ENCODE assay signal across 8 cellular contexts in the genomic region with DNA sequence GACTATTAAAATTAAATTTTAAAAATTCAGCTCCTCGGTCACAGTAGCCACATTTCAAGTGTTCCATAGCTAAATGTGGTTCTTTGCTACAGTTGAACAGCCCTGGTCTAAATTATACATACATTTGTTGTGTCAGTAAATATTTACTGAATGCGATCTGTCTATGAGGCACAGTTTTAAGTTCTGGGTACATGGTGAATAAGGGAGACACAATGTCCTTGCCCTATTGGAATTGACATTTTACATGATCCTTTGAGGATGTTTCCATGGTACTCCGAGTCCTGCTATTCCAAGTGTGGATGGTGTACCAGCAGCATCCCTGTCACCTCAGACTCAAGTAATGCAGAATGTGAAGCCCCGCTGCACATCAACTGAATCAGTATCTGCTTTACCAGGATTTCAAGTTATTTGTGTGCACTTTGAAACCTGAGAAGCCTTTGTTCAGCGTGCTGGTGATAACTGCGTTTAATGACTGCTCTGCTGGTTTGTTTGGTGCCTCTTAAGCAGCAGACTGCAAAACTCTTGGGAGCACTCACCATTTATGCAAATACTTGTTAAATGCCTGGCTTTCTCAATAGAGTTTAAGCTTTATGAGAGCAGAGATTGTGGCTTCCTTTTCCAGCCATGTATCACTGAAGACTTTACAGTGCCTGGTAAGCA. TPM values are rescaled to one million over a fixed set of nuclear protein-coding genes. Genes with fewer than 3 reads are reported as not detected.
DNase-seq lines count a peak whose midpoint lies in the region; ATAC-seq, FAIRE-seq and TF ChIP-seq lines count a peak whose summit lies in the region.

No MANE protein-coding gene starts in this region.

- H3K4me3 ChIP-seq in HepG2 (replicated peaks in 1 of 3; ENCODE audit: insufficient read depth in 1 of 3, low read depth in 2 of 3, low read length in 3 of 3) (peak overlapping the region; percentile 80 to 90 (median 85); a peak in 5 of 6 replicates), right lobe of liver (peak overlapping the region in 1 of 3 donors; percentile 79)

- H3K36me3 ChIP-seq in HepG2 (replicated peaks in 1 of 2; ENCODE audit: control insufficient read depth in 1 of 2, insufficient read depth in 2 of 2, low read length in 2 of 2) (no peaks in the 10 kb centered on the region), right lobe of liver (no peaks in the 10 kb centered on the region)

- H3K27me3 Mint-ChIP-seq in stimulated activated memory B cell treated with anti-CD40 and anti-IgM and Interleukin-4, amounts not matched to agents 10 μg/mL and 1 μg/mL and 100 μg/mL, for 72 hours, result no peaks in the 10 kb centered on the region

- H3K27ac ChIP-seq in HepG2 (ENCODE audit: extremely low read length, insufficient read depth, low read length), result no peak overlapping the region
- H3K27ac ChIP-seq in right lobe of liver, result no peak overlapping the region
- H3K27ac ChIP-seq in foreskin keratinocyte, result no peak overlapping the region

- CTCF ChIA-PET in HepG2 (lab: Yijun Ruan, JAX; ENCODE audit: low intra/inter-chr PET ratio, low total read pairs), result no interaction called here

- H3K4me1 ChIP-seq in HepG2 (ENCODE audit: insufficient read depth, low read length) (peaks cover 16% of the 10 kb centered on the region), right lobe of liver (peaks cover 0 to 12% (median 0%) of the 10 kb centered on the region in 4 donors), foreskin keratinocyte (peaks cover 12% of the 10 kb centered on the region)

- peaks cover 3% of the 10 kb centered on the region for H3K9me3 Mint-ChIP-seq in stimulated activated memory B cell treated with anti-CD40 and anti-IgM and Interleukin-4, amounts not matched to agents 10 μg/mL and 1 μg/mL and 100 μg/mL, for 72 hours

- TF ChIP-seq EP300 in HepG2 (IDR thresholded peaks at IDR 0.05; ENCODE audit: low read depth in 2 of 2, low read length in 2 of 2), result no peak
- TF ChIP-seq EP300 in HepG2 (CRISPR knock-in tag; IDR thresholded peaks at IDR 0.05; ENCODE audit: borderline replicate concordance), result no peak

- no peak for TF ChIP-seq RAD21 in HepG2 (CRISPR knock-in tag; IDR thresholded peaks at IDR 0.05)

- H3K79me2 ChIP-seq in HepG2 (ENCODE audit: insufficient read depth, low read length), result peaks cover 55% of the 10 kb centered on the region

- ATAC-seq in HepG2 (peak; percentile 44), right lobe of liver (no peak), foreskin keratinocyte (peak; percentile 2), HG02571 (IDR thresholded peaks at IDR 0.05; ENCODE audit: unreplicated experiment) (no peak), HG03280 (IDR thresholded peaks at IDR 0.05; ENCODE audit: unreplicated experiment) (no peak)
- no peak for ATAC-seq in stimulated activated memory B cell treated with anti-CD40 and anti-IgM and Interleukin-4, amounts not matched to agents 10 μg/mL and 1 μg/mL and 100 μg/mL, for 72 hours

- DNase-seq in HepG2 (ENCODE audit: low spot score) (peak; percentile 55), right lobe of liver (no peak), RPMI7951 (ENCODE audit: low read depth) (peak; percentile 14), foreskin keratinocyte (no peak), NCI-H2081 treated with DMSO at 0.1 percent for 48 hours (lab: John Stamatoyannopoulos, UW) (no peak)

- peak overlapping the region; percentile 46 for H3K27ac Mint-ChIP-seq in stimulated activated memory B cell treated with anti-CD40 and anti-IgM and Interleukin-4, amounts not matched to agents 10 μg/mL and 1 μg/mL and 100 μg/mL, for 72 hours

- peaks cover 35% of the 10 kb centered on the region for H3K36me3 Mint-ChIP-seq in stimulated activated memory B cell treated with anti-CD40 and anti-IgM and Interleukin-4, amounts not matched to agents 10 μg/mL and 1 μg/mL and 100 μg/mL, for 72 hours

- in situ Hi-C loops in HepG2 (cut with HindIII; ENCODE audit: extremely low pct_ligation_motif_present, low pct_unique_long_range_greater_than_20kb), result no loop called here

- intact Hi-C loops in HepG2 (cut with micrococcal nuclease; ENCODE audit: unreplicated experiment), result loop anchor here (2.0 to 5.0 kb wide), 2 partner anchors 86 to 389 kb away; a partner anchor contains a TSS
- intact Hi-C loops in right lobe of liver (cut with DNase I), result no loop called here

- 15% methylated on average over 6 of the region's 6 CpGs for whole genome bisulfite sequencing in HepG2 (ENCODE audit: low lambda C conversion rate)
- 69% methylated on average over 6 of the region's 6 CpGs for WGBS in right lobe of liver (ENCODE audit: insufficient coverage, low coverage, low lambda C conversion rate, missing lambda C conversion rate)

- peaks cover 43% of the 10 kb centered on the region for H3K4me1 Mint-ChIP-seq in stimulated activated memory B cell treated with anti-CD40 and anti-IgM and Interleukin-4, amounts not matched to agents 10 μg/mL and 1 μg/mL and 100 μg/mL, for 72 hours

- TF ChIP-seq CTCF in HepG2 (CRISPR knock-in tag; IDR thresholded peaks at IDR 0.05) (no peak), right lobe of liver (IDR thresholded peaks at IDR 0.05) (no peak), foreskin keratinocyte (conservative IDR thresholded peaks at IDR 0.05) (no peak)

- POLR2A ChIA-PET in HepG2 (lab: Yijun Ruan, JAX), result interaction anchor here (0.6 to 1.4 kb wide), 3 partner anchors 11 to 105 kb away, joined by 3 read pairs; no protein-coding TSS in a partner anchor

- H3K9me3 ChIP-seq in HepG2 (ENCODE audit: low read length) (peaks cover 4% of the 10 kb centered on the region; the same call in 1 of the 2 replicates), right lobe of liver (no peaks in the 10 kb centered on the region)

- H3K4me3 Mint-ChIP-seq in stimulated activated memory B cell treated with anti-CD40 and anti-IgM and Interleukin-4, amounts not matched to agents 10 μg/mL and 1 μg/mL and 100 μg/mL, for 72 hours, result peak overlapping the region; percentile 29

- H4K20me1 ChIP-seq in HepG2 (ENCODE audit: insufficient read depth, low read length), result peaks cover 3% of the 10 kb centered on the region

- H3K4me2 ChIP-seq in HepG2 (ENCODE audit: low read depth, low read length), result peak overlapping the region; percentile 85

- BruUV-seq in HepG2 (replicated peaks; lab: Mats Ljungman, UMichigan), result no TSS peak

- no peak overlapping the region for H2AFZ ChIP-seq in HepG2 (ENCODE audit: low read length)

- peak; percentile 83 for FAIRE-seq in HepG2 (lab: Jason Lieb, UNC)

- H3K27me3 ChIP-seq in HepG2 (ENCODE audit: control insufficient read depth in 1 of 2, insufficient read depth in 2 of 2, low read length in 2 of 2) (0 out of 5 replicates have a peak, but pooled peaks cover 0 to 3% of the 10 kb centered on the region in 2 experiments), right lobe of liver (no peaks in the 10 kb centered on the region), foreskin keratinocyte (no peaks in the 10 kb centered on the region)

- TF ChIP-seq POLR2A in HepG2 (IDR thresholded peaks at IDR 0.05; ENCODE audit: insufficient read depth in 1 of 2, low read depth in 2 of 2, low read length in 2 of 2) (no peak), right lobe of liver (IDR thresholded peaks at IDR 0.05) (no peak)

- peak overlapping the region; percentile 77; the same call in 1 of the 2 replicates for H3K9ac ChIP-seq in HepG2 (ENCODE audit: insufficient read depth, low read depth, low read length)

TF ChIP-seq in HepG2, 621 proteins besides CTCF, POLR2A, EP300 and RAD21 (continues in another document):
- TF ChIP-seq PAWR (CRISPR knock-in tag; IDR thresholded peaks at IDR 0.05; ENCODE audit: borderline replicate concordance), result no peak
- no peak for TF ChIP-seq NFIC (IDR thresholded peaks at IDR 0.05; ENCODE audit: low read length)
- no peak for TF ChIP-seq FOXK2 (IDR thresholded peaks at IDR 0.05)
- TF ChIP-seq, protein P1, sequence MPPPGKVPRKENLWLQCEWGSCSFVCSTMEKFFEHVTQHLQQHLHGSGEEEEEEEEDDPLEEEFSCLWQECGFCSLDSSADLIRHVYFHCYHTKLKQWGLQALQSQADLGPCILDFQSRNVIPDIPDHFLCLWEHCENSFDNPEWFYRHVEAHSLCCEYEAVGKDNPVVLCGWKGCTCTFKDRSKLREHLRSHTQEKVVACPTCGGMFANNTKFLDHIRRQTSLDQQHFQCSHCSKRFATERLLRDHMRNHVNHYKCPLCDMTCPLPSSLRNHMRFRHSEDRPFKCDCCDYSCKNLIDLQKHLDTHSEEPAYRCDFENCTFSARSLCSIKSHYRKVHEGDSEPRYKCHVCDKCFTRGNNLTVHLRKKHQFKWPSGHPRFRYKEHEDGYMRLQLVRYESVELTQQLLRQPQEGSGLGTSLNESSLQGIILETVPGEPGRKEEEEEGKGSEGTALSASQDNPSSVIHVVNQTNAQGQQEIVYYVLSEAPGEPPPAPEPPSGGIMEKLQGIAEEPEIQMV (CRISPR knock-in tag; IDR thresholded peaks at IDR 0.05; ENCODE audit: low read depth), result no peak
- TF ChIP-seq ZNF263 (CRISPR knock-in tag; IDR thresholded peaks at IDR 0.05), result peak; percentile 92
- TF ChIP-seq ZSCAN9 (CRISPR knock-in tag; IDR thresholded peaks at IDR 0.05; ENCODE audit: borderline replicate concordance), result no peak

RNA-seq across cellular contexts. Expression of a gene that starts 1.5 kb away (rescaled TPM):
- total RNA-seq in HepG2 (2016; rRNA removed; fragmentation: Illumina TruSeq; extraction: Trizol) (100 and 101 TPM in 2 replicates), right lobe of liver (10 to 100 TPM; 28.0 to 47.4 (median 40.4) TPM), foreskin keratinocyte (60.0 and 60.7 TPM in 2 replicates)
- 24.4 and 25.0 TPM in 2 replicates for total RNA-seq in HepG2 (2016; cell fraction: cytosol; rRNA removed; fragmentation: Illumina TruSeq; extraction: Trizol; ENCODE audit: low read depth)
- 97.8 and 106 TPM in 2 replicates for total RNA-seq in HepG2 (2016; cell fraction: insoluble cytoplasmic fraction; rRNA removed; fragmentation: Illumina TruSeq; extraction: Trizol)
- 103 and 117 TPM in 2 replicates for total RNA-seq in HepG2 (2016; cell fraction: membrane; rRNA removed; fragmentation: Illumina TruSeq; extraction: Trizol)
- total RNA-seq in HepG2 (2016; cell fraction: nucleus; rRNA removed; fragmentation: Illumina TruSeq; extraction: Trizol), result 57.3 and 63.3 TPM in 2 replicates
- polyA plus RNA-seq in HepG2 (2011; rRNA removed) (29.5 and 41.1 TPM in 2 replicates), foreskin keratinocyte (18.9 and 23.7 TPM in 2 replicates)
- 16.2 and 27.6 TPM in 2 replicates for polyA plus RNA-seq in HepG2 (2011; cell fraction: cytosol; rRNA removed)
- 5.3 and 6.6 TPM in 2 replicates for polyA plus RNA-seq in HepG2 (2011; cell fraction: nucleus; rRNA removed)
- 30.9 and 42.2 TPM in 2 replicates for polyA plus RNA-seq in HepG2 (2012)
- polyA plus RNA-seq in HepG2 (2016; cell fraction: cytosol; fragmentation: Illumina TruSeq; extraction: Trizol; ENCODE audit: low read depth), result 23.9 and 26.1 TPM in 2 replicates
- 75.7 and 83.7 TPM in 2 replicates for polyA plus RNA-seq in HepG2 (2016; cell fraction: insoluble cytoplasmic fraction; fragmentation: Illumina TruSeq; extraction: Trizol; ENCODE audit: low read depth)
- 57.2 and 64.0 TPM in 2 replicates for polyA plus RNA-seq in HepG2 (2016; cell fraction: membrane; fragmentation: Illumina TruSeq; extraction: Trizol; ENCODE audit: low read depth)
- 52.0 and 52.9 TPM in 2 replicates for polyA plus RNA-seq in HepG2 (2016; cell fraction: nucleus; fragmentation: Illumina TruSeq; extraction: Trizol; ENCODE audit: insufficient read depth, low read depth)
- 26.4 and 26.8 TPM in 2 replicates for polyA minus RNA-seq in HepG2 (2011; rRNA and poly(A)+ RNA removed; ENCODE audit: low replicate concordance)
- polyA minus RNA-seq in HepG2 (2011; cell fraction: cytosol; rRNA and poly(A)+ RNA removed), result 38.5 and 40.9 TPM in 2 replicates
- polyA minus RNA-seq in HepG2 (2011; cell fraction: nucleus; rRNA and poly(A)+ RNA removed), result 29.9 and 36.9 TPM in 2 replicates
- 28.3 and 37.1 TPM in 2 replicates for total RNA-seq in RPMI7951 (2014; rRNA removed; shearing (Covaris generic))

Comparison
In these comparisons a context has a peak if more than half of its experiments do, and no peak if none do; other contexts are left out.
1. ATAC-seq: peak in HepG2 (single experiment) and foreskin keratinocyte (single experiment); none in right lobe of liver (0 of 4), stimulated activated memory B cell treated with anti-CD40 and anti-IgM and Interleukin-4, amounts not matched to agents 10 μg/mL and 1 μg/mL and 100 μg/mL, for 72 hours (single experiment), HG02571 (single experiment) and HG03280 (single experiment).
2. DNase-seq: peak in HepG2 (single experiment) and RPMI7951 (single experiment); none in right lobe of liver (0 of 3), foreskin keratinocyte (0 of 2) and NCI-H2081 treated with DMSO at 0.1 percent for 48 hours (single experiment).